ENCODE assay signal across 11 cellular contexts in genomic region chr11:17921620-17922473, GRCh38.
DNase-seq lines count a peak whose midpoint lies in the region; TF ChIP-seq lines count a peak whose summit lies in the region.
"Had no signal": no experiment of that assay in that cellular context is flagged by ENCODE, and none has a peak within 500 bp of the region (broad histone marks: within the 10 kb centered on the region; RNA-seq: fewer than 3 reads in every experiment).

No MANE protein-coding gene starts in this region.

- no peak overlapping the region for H3K9ac ChIP-seq in parathyroid adenoma

- no peak overlapping the region for H3K4me3 ChIP-seq in dorsolateral prefrontal cortex
- H3K4me3 ChIP-seq in parathyroid adenoma (ENCODE audit: low read depth, low read length): no peak overlapping the region
- H3K4me3 ChIP-seq in CD8-positive, alpha-beta memory T cell (ENCODE audit: low read length): no peak overlapping the region
- H3K4me3 ChIP-seq: cardiac muscle cell, sigmoid colon had no signal

- intact Hi-C loops in dorsolateral prefrontal cortex (cut with DNase I): no loop called here

- peak overlapping the region in 34 of 59 donors; percentile 13 to 70 (median 46) for H3K27ac ChIP-seq in dorsolateral prefrontal cortex
- H3K27ac ChIP-seq in parathyroid adenoma: peak overlapping the region; percentile 89
- no peak overlapping the region for H3K27ac ChIP-seq in CD8-positive, alpha-beta memory T cell (ENCODE audit: low read depth, low read length)
- H3K27ac ChIP-seq: sigmoid colon had no signal

- H3K9me3 Mint-ChIP-seq in CD8-positive, alpha-beta memory T cell: no peaks in the 10 kb centered on the region
- H3K9me3 Mint-ChIP-seq: activated CD4-positive, alpha-beta T cell treated with anti-CD3 and anti-CD28 coated beads, Interleukin-2, amount 10 ng/mL, durations not matched to agents 7 days and 5 days had no signal

- H3K4me2 ChIP-seq in parathyroid adenoma (ENCODE audit: low read length): peak overlapping the region; percentile 57

- peak overlapping the region in 3 of 8 donors; percentile 19 to 47 (median 47) for H3K27ac Mint-ChIP-seq in CD8-positive, alpha-beta memory T cell
- H3K27ac Mint-ChIP-seq: activated CD4-positive, alpha-beta T cell treated with anti-CD3 and anti-CD28 coated beads, Interleukin-2, amount 10 ng/mL, durations not matched to agents 7 days and 5 days had no signal

- peaks cover 22 to 76% (median 51%) of the 10 kb centered on the region in 3 donors for H3K36me3 Mint-ChIP-seq in CD8-positive, alpha-beta memory T cell

- no peak for TF ChIP-seq CTCF in dorsolateral prefrontal cortex (IDR thresholded peaks at IDR 0.05 in 54 of 56, conservative IDR thresholded peaks at IDR 0.05 in 2 of 56; ENCODE audit: low read depth in 1 of 56, partially characterized antibody in 56 of 56)
- TF ChIP-seq CTCF in parathyroid adenoma (IDR thresholded peaks at IDR 0.05): no peak

- no peaks in the 10 kb centered on the region for H3K9me3 ChIP-seq in parathyroid adenoma (ENCODE audit: control insufficient read depth, low read length)
- H3K9me3 ChIP-seq in CD8-positive, alpha-beta memory T cell (ENCODE audit: low read length): no peaks in the 10 kb centered on the region
- H3K9me3 ChIP-seq: sigmoid colon had no signal

- DNase-seq in DMS 273 treated with DMSO at 0.1 percent for 48 hours (lab: John Stamatoyannopoulos, UW) (peak; percentile 16), MV-4-11 (lab: John Stamatoyannopoulos, UW) (peak; percentile 20), dorsolateral prefrontal cortex (no peak), NCI-H146 treated with DMSO at 0.1 percent for 48 hours (lab: John Stamatoyannopoulos, UW; ENCODE audit: unreplicated experiment) (no peak), inferior parietal cortex (ENCODE audit: extremely low spot score) (no peak), DMS53 treated with DMSO at 0.1 percent for 48 hours (lab: John Stamatoyannopoulos, UW; ENCODE audit: unreplicated experiment) (no peak)
- DNase-seq in CD8-positive, alpha-beta memory T cell: no peak
- DNase-seq: activated CD4-positive, alpha-beta T cell treated with anti-CD3 and anti-CD28 coated beads, Interleukin-2, amount 10 ng/mL, durations not matched to agents 7 days and 5 days; sigmoid colon had no signal

- peaks cover 48% of the 10 kb centered on the region for H3K4me1 ChIP-seq in parathyroid adenoma
- no peaks in the 10 kb centered on the region for H3K4me1 ChIP-seq in CD8-positive, alpha-beta memory T cell (ENCODE audit: insufficient read depth, low read length)

- no peaks in the 10 kb centered on the region for H3K27me3 Mint-ChIP-seq in CD8-positive, alpha-beta memory T cell
- H3K27me3 Mint-ChIP-seq: activated CD4-positive, alpha-beta T cell treated with anti-CD3 and anti-CD28 coated beads, Interleukin-2, amount 10 ng/mL, durations not matched to agents 7 days and 5 days had no signal

- no peaks in the 10 kb centered on the region for H3K79me2 ChIP-seq in parathyroid adenoma

- no peak overlapping the region for H2AFZ ChIP-seq in parathyroid adenoma

- POLR2A ChIA-PET in CD8-positive, alpha-beta memory T cell (lab: Charles Lee): no interaction called here

- H3K36me3 ChIP-seq in parathyroid adenoma (ENCODE audit: control insufficient read depth, insufficient read depth, low read length): no peaks in the 10 kb centered on the region
- H3K36me3 ChIP-seq in CD8-positive, alpha-beta memory T cell (ENCODE audit: insufficient read depth, low read length): peaks cover 7% of the 10 kb centered on the region
- H3K36me3 ChIP-seq: cardiac muscle cell had no signal

- H3K4me1 Mint-ChIP-seq in CD8-positive, alpha-beta memory T cell: peaks cover 0 to 5% (median 0%) of the 10 kb centered on the region in 3 donors
- H3K4me1 Mint-ChIP-seq: activated CD4-positive, alpha-beta T cell treated with anti-CD3 and anti-CD28 coated beads, Interleukin-2, amount 10 ng/mL, durations not matched to agents 7 days and 5 days had no signal

- CTCF ChIA-PET in CD8-positive, alpha-beta memory T cell (lab: Charles Lee): no interaction called here

- no peaks in the 10 kb centered on the region for H3K27me3 ChIP-seq in dorsolateral prefrontal cortex
- H3K27me3 ChIP-seq in parathyroid adenoma (ENCODE audit: control insufficient read depth, insufficient read depth, low read length): no peaks in the 10 kb centered on the region
- H3K27me3 ChIP-seq in CD8-positive, alpha-beta memory T cell (ENCODE audit: insufficient read depth, low read length, poor library complexity, severe bottlenecking): no peaks in the 10 kb centered on the region
- H3K27me3 ChIP-seq: cardiac muscle cell, sigmoid colon had no signal

- H3K4me3 Mint-ChIP-seq in CD8-positive, alpha-beta memory T cell: no peak overlapping the region
- H3K4me3 Mint-ChIP-seq: activated CD4-positive, alpha-beta T cell treated with anti-CD3 and anti-CD28 coated beads, Interleukin-2, amount 10 ng/mL, durations not matched to agents 7 days and 5 days had no signal

Comparison
In these comparisons a context has a peak if more than half of its experiments do, and no peak if none do; other contexts are left out.
1. DNase-seq: peak in DMS 273 treated with DMSO at 0.1 percent for 48 hours (single experiment) and MV-4-11 (single experiment); none in dorsolateral prefrontal cortex (0 of 10), NCI-H146 treated with DMSO at 0.1 percent for 48 hours (single experiment), inferior parietal cortex (single experiment), DMS53 treated with DMSO at 0.1 percent for 48 hours (single experiment) and CD8-positive, alpha-beta memory T cell (0 of 5).